ENCODE assay signal across 8 cellular contexts in the genomic region with DNA sequence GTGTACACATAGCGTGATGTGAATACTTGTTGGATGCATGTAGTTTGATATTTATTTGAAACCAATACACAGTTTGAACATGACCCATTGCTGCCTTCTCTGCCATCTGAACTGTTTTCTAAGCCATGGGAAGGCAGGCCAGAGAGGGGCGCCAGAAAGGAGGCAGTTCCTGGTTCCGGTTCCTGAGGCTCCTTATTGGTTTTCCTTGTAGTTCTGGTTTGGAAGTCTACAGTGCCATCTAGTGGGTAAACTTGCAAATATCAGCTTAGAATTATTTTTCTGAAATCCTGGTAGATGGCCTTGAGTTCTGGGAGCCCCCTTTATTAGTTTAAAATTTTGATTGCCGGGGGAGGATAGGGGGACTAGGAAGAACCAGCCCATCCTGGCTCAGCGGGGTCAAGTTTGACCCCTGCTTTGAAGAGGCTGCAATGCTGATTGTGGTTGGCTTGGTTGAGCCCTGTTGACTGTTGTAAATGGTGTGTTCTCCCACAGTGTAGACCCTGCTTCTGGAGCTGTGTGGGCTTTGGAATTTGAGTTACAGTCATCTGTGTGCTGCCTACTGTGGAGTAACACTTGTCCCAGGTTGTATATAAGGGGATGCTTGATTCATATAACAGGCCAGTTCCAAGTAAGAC. TPM values are rescaled to one million over a fixed set of nuclear protein-coding genes. Genes with fewer than 3 reads are reported as not detected.
DNase-seq lines count a peak whose midpoint lies in the region; ATAC-seq and TF ChIP-seq lines count a peak whose summit lies in the region.

No MANE protein-coding gene starts in this region.

- no peak for TF ChIP-seq POLR2A in breast epithelium (IDR thresholded peaks at IDR 0.05)

- no peaks in the 10 kb centered on the region for H3K9me3 Mint-ChIP-seq in activated CD8-positive, alpha-beta memory T cell treated with anti-CD3 and anti-CD28 coated beads, Interleukin-2, amount 10 ng/mL, durations not matched to agents 7 days and 5 days (ENCODE audit: low read depth)

- H3K4me1 ChIP-seq in breast epithelium (no peaks in the 10 kb centered on the region), smooth muscle cell (ENCODE audit: low read depth) (peaks cover 23% of the 10 kb centered on the region)

- peak; percentile 47 for DNase-seq in activated CD8-positive, alpha-beta memory T cell treated with anti-CD3 and anti-CD28 coated beads, Interleukin-2, amount 10 ng/mL, durations not matched to agents 7 days and 5 days
- no peak for DNase-seq in activated CD8-positive, alpha-beta memory T cell treated with anti-CD3 and anti-CD28 coated beads, Interleukin-2, amount 50 U/mL, for 4 hours
- peak; percentile 94 for DNase-seq in NCI-H1092 treated with DMSO at 0.1 percent for 48 hours (lab: John Stamatoyannopoulos, UW)
- DNase-seq in SK-N-MC (ENCODE audit: low read depth, low spot score) = peak; percentile 83
- DNase-seq in breast epithelium (ENCODE audit: low spot score in 2 of 2) = peak in 1 of 2 donors; percentile 30
- peak; percentile 90 for DNase-seq in inferior parietal cortex (ENCODE audit: extremely low spot score)
- DNase-seq in smooth muscle cell (lab: John Stamatoyannopoulos, UW; ENCODE audit: unreplicated experiment) = no peak

- H3F3A ChIP-seq in smooth muscle cell (ENCODE audit: low read depth) = no peaks in the 10 kb centered on the region

- H3K27ac ChIP-seq in SK-N-MC (no peak overlapping the region), breast epithelium (no peak overlapping the region), smooth muscle cell (ENCODE audit: low read depth) (no peak overlapping the region)

- H3K27me3 Mint-ChIP-seq in activated CD8-positive, alpha-beta memory T cell treated with anti-CD3 and anti-CD28 coated beads, Interleukin-2, amount 10 ng/mL, durations not matched to agents 7 days and 5 days = no peaks in the 10 kb centered on the region

- no peaks in the 10 kb centered on the region for H4K20me1 ChIP-seq in smooth muscle cell (ENCODE audit: low read depth)

- H3K9me3 ChIP-seq in SK-N-MC (ENCODE audit: low read depth, low read length) (no peaks in the 10 kb centered on the region), breast epithelium (no peaks in the 10 kb centered on the region), smooth muscle cell (replicated peaks; ENCODE audit: low read depth) (no peaks in the 10 kb centered on the region)

- H3K4me3 ChIP-seq in SK-N-MC = no peak overlapping the region
- peak overlapping the region in 1 of 3 donors; percentile 28 for H3K4me3 ChIP-seq in breast epithelium
- no peak overlapping the region for H3K4me3 ChIP-seq in smooth muscle cell

- intact Hi-C loops in breast epithelium (cut with DNase I; ENCODE audit: low total_unique reads) = no loop called here

- TF ChIP-seq CTCF in breast epithelium (IDR thresholded peaks at IDR 0.05) (peak; percentile 57 to 77 (median 76)), smooth muscle cell (IDR thresholded peaks at IDR 0.05; ENCODE audit: borderline replicate concordance, insufficient read depth, poor library complexity, severe bottlenecking) (peak; percentile 76)

- H3K4me3 Mint-ChIP-seq in activated CD8-positive, alpha-beta memory T cell treated with anti-CD3 and anti-CD28 coated beads, Interleukin-2, amount 10 ng/mL, durations not matched to agents 7 days and 5 days = peak overlapping the region; percentile 57

- peak overlapping the region; percentile 78 for H3K27ac Mint-ChIP-seq in activated CD8-positive, alpha-beta memory T cell treated with anti-CD3 and anti-CD28 coated beads, Interleukin-2, amount 10 ng/mL, durations not matched to agents 7 days and 5 days

- H3K36me3 ChIP-seq in SK-N-MC (ENCODE audit: insufficient read depth, low read length) = no peaks in the 10 kb centered on the region
- H3K36me3 ChIP-seq in breast epithelium = no peaks in the 10 kb centered on the region
- H3K36me3 ChIP-seq in smooth muscle cell (ENCODE audit: low read depth) = no peaks in the 10 kb centered on the region

- H2AFZ ChIP-seq in smooth muscle cell (ENCODE audit: low read depth) = no peak overlapping the region

- H3K9ac ChIP-seq in SK-N-MC (ENCODE audit: insufficient read length) (peak overlapping the region; percentile 3), smooth muscle cell (ENCODE audit: low read depth) (no peak overlapping the region)

- peak overlapping the region; percentile 28 for H3K4me2 ChIP-seq in smooth muscle cell

- H3K79me2 ChIP-seq in smooth muscle cell (ENCODE audit: low read depth) = no peaks in the 10 kb centered on the region

- H3K27me3 ChIP-seq in breast epithelium = no peaks in the 10 kb centered on the region
- no peaks in the 10 kb centered on the region for H3K27me3 ChIP-seq in smooth muscle cell (ENCODE audit: low read depth)

- 24% methylated on average over 5 of the region's 5 CpGs for WGBS in smooth muscle cell (ENCODE audit: low lambda C conversion rate)

- peaks cover 32% of the 10 kb centered on the region for H3K36me3 Mint-ChIP-seq in activated CD8-positive, alpha-beta memory T cell treated with anti-CD3 and anti-CD28 coated beads, Interleukin-2, amount 10 ng/mL, durations not matched to agents 7 days and 5 days

- peak; percentile 45 for ATAC-seq in activated CD8-positive, alpha-beta memory T cell treated with anti-CD3 and anti-CD28 coated beads, Interleukin-2, amount 10 ng/mL, durations not matched to agents 7 days and 5 days
- no peak for ATAC-seq in GM21381 (IDR thresholded peaks at IDR 0.05; ENCODE audit: unreplicated experiment)

- peaks cover 71% of the 10 kb centered on the region for H3K4me1 Mint-ChIP-seq in activated CD8-positive, alpha-beta memory T cell treated with anti-CD3 and anti-CD28 coated beads, Interleukin-2, amount 10 ng/mL, durations not matched to agents 7 days and 5 days

- CTCF ChIA-PET in activated CD8-positive, alpha-beta memory T cell treated with anti-CD3 and anti-CD28 coated beads, Interleukin-2, amount 10 ng/mL, durations not matched to agents 7 days and 5 days (lab: Charles Lee) = interaction anchor here (0.8 to 9.9 kb wide), 46 partner anchors 9 to 421 kb away, joined by 3 to 248 read pairs (median 5); no protein-coding TSS in a partner anchor

RNA-seq across cellular contexts. Expression of a gene that starts 48.4 kb away (rescaled TPM):
- 10 to 100 TPM; 75.6 to 89.9 TPM for total RNA-seq in activated CD8-positive, alpha-beta memory T cell treated with anti-CD3 and anti-CD28 coated beads, Interleukin-2, amount 10 ng/mL, durations not matched to agents 7 days and 5 days
- total RNA-seq in breast epithelium (10 to 100 TPM in 1 of 3 donors, 1 to 10 TPM in 2; 2.0 to 10.2 (median 8.2) TPM), smooth muscle cell (3.4 and 4.3 TPM in 2 replicates)
- polyA plus RNA-seq in smooth muscle cell = 2.4 and 2.7 TPM in 2 replicates

Comparison
In these comparisons a context has a peak if more than half of its experiments do, and no peak if none do; other contexts are left out.
1. DNase-seq: peak in activated CD8-positive, alpha-beta memory T cell treated with anti-CD3 and anti-CD28 coated beads, Interleukin-2, amount 10 ng/mL, durations not matched to agents 7 days and 5 days (single experiment), NCI-H1092 treated with DMSO at 0.1 percent for 48 hours (single experiment), SK-N-MC (single experiment) and inferior parietal cortex (single experiment); none in activated CD8-positive, alpha-beta memory T cell treated with anti-CD3 and anti-CD28 coated beads, Interleukin-2, amount 50 U/mL, for 4 hours (single experiment) and smooth muscle cell (single experiment).
2. RNA of a gene that starts 48.4 kb away (total RNA-seq): 75.6 to 89.9 TPM in activated CD8-positive, alpha-beta memory T cell treated with anti-CD3 and anti-CD28 coated beads, Interleukin-2, amount 10 ng/mL, durations not matched to agents 7 days and 5 days; 2.0 to 10.2 TPM in breast epithelium and 3.4 to 4.3 TPM in smooth muscle cell; every median in the first group is over 4 times any median in the second.